13 cellular contexts compared by ENCODE assay signal in genomic region chr10:34249634-34250033, GRCh38.
DNase-seq lines count a peak whose midpoint lies in the region; ATAC-seq, FAIRE-seq and TF ChIP-seq lines count a peak whose summit lies in the region.
"Had no signal": no experiment of that assay in that cellular context is flagged by ENCODE, and none has a peak within 500 bp of the region (broad histone marks: within the 10 kb centered on the region; RNA-seq: fewer than 3 reads in every experiment).

No MANE protein-coding gene starts in this region.

- DNase-seq in SIG-M5 treated with dmso at 0.1 percent for 504 hours (lab: John Stamatoyannopoulos, UW; ENCODE audit: unreplicated experiment), result peak; percentile 22
- no peak for DNase-seq in SIG-M5 (lab: John Stamatoyannopoulos, UW)
- peak; percentile 17 for DNase-seq in HTR-8/SVneo (ENCODE audit: insufficient read length, low spot score)
- no peak for DNase-seq in GM12878 (ENCODE audit: low read depth, low spot score)
- no peak for DNase-seq in retinal pigment epithelial cell (ENCODE audit: low read depth)
- DNase-seq in colonic mucosa, result no peak
- no peak for DNase-seq in esophagus squamous epithelium (lab: John Stamatoyannopoulos, UW)
- DNase-seq in uterus, result no peak
- DNase-seq: activated CD8-positive, alpha-beta T cell treated with anti-CD3 and anti-CD28 coated beads for 36 hours; activated naive CD4-positive, alpha-beta T cell; NCI-H1417 treated with DMSO at 0.1 percent for 48 hours; stimulated activated CD4-positive, alpha-beta T cell treated with anti-CD3 and anti-CD28 coated beads, Interleukin-4, amount 100 ng/mL, for 24 hours; T-helper 2 cell had no signal

- CTCF ChIA-PET in GM12878 (lab: Yijun Ruan, JAX), result interaction anchor here (0.9 to 2.0 kb wide), 6 partner anchors 8 to 64 kb away, joined by 3 to 13 read pairs (median 4); no protein-coding TSS in a partner anchor

- no peaks in the 10 kb centered on the region for H3K4me1 ChIP-seq in GM12878 (ENCODE audit: control insufficient read depth, insufficient read depth, low read length)
- H3K4me1 ChIP-seq in colonic mucosa, result no peaks in the 10 kb centered on the region
- no peaks in the 10 kb centered on the region for H3K4me1 ChIP-seq in esophagus squamous epithelium
- H3K4me1 ChIP-seq in uterus, result no peaks in the 10 kb centered on the region

- TF ChIP-seq EP300 in GM12878 (IDR thresholded peaks at IDR 0.05; ENCODE audit: borderline replicate concordance in 1 of 2, control insufficient read depth in 1 of 2, low read depth in 2 of 2, low read length in 2 of 2), result no peak

- TF ChIP-seq POLR2A in GM12878 (IDR thresholded peaks at IDR 0.05; ENCODE audit: low read depth, low read length) (no peak), esophagus squamous epithelium (IDR thresholded peaks at IDR 0.05) (no peak), uterus (IDR thresholded peaks at IDR 0.05) (no peak)

- H3K9ac ChIP-seq in GM12878 (ENCODE audit: control insufficient read depth, insufficient read depth, low read length), result no peak overlapping the region
- H3K9ac ChIP-seq in colonic mucosa (ENCODE audit: low read depth in 2 of 2, low read length in 2 of 2), result no peak overlapping the region

- in situ Hi-C loops in GM12878 (cut with MboI), result no loop called here

- H3K9me3 ChIP-seq in GM12878 (replicated peaks; ENCODE audit: control insufficient read depth, insufficient read depth, low read length) (no peaks in the 10 kb centered on the region), colonic mucosa (no peaks in the 10 kb centered on the region), esophagus squamous epithelium (no peaks in the 10 kb centered on the region), uterus (no peaks in the 10 kb centered on the region)

- intact Hi-C loops in GM12878 (cut with micrococcal nuclease; ENCODE audit: unreplicated experiment), result no loop called here
- intact Hi-C loops in colonic mucosa (cut with DNase I), result no loop called here
- intact Hi-C loops in esophagus squamous epithelium (cut with DNase I), result no loop called here
- intact Hi-C loops in uterus (cut with DNase I; ENCODE audit: low total_unique reads), result no loop called here

- FAIRE-seq in HTR-8/SVneo (lab: Jason Lieb, UNC) (no peak), GM12878 (lab: Jason Lieb, UNC) (no peak)

- no peaks in the 10 kb centered on the region for H4K20me1 ChIP-seq in GM12878 (ENCODE audit: control insufficient read depth, insufficient read depth)

- no peak overlapping the region for H3K4me2 ChIP-seq in GM12878 (ENCODE audit: control insufficient read depth, insufficient read depth)

- SMC1A ChIA-PET in GM12878 (lab: Charles Lee; ENCODE audit: uncharacterized antibody, unreplicated experiment), result interaction anchor here (1.5 to 2.8 kb wide), 4 partner anchors 12 to 276 kb away, joined by 3 to 17 read pairs (median 6); no protein-coding TSS in a partner anchor

- H3K27me3 ChIP-seq in GM12878 (replicated peaks in 1 of 2; ENCODE audit: control insufficient read depth in 2 of 2, insufficient read depth in 2 of 2, low read length in 1 of 2), result no peaks in the 10 kb centered on the region
- H3K27me3 ChIP-seq in colonic mucosa, result no peaks in the 10 kb centered on the region
- H3K27me3 ChIP-seq in esophagus squamous epithelium, result no peaks in the 10 kb centered on the region
- H3K27me3 ChIP-seq in uterus, result no peaks in the 10 kb centered on the region

- RAD21 ChIA-PET in GM12878 (lab: Charles Lee; ENCODE audit: unreplicated experiment), result no interaction called here

- TF ChIP-seq CTCF in GM12878 (IDR thresholded peaks at IDR 0.05 in 2 of 3, conservative IDR thresholded peaks at IDR 0.05 in 1 of 3; ENCODE audit: control insufficient read depth in 2 of 3, extremely low read depth in 1 of 3, insufficient read depth in 1 of 3, low read depth in 3 of 3, low read length in 3 of 3), result peak in 2 of 3 experiments; percentile 7 to 18; a peak in 1 of 6 replicates
- peak; percentile 23 for TF ChIP-seq CTCF in retinal pigment epithelial cell (conservative IDR thresholded peaks at IDR 0.05; ENCODE audit: low read depth, low read length)
- no peak for TF ChIP-seq CTCF in colonic mucosa (IDR thresholded peaks at IDR 0.05)
- TF ChIP-seq CTCF in esophagus squamous epithelium (IDR thresholded peaks at IDR 0.05), result no peak
- TF ChIP-seq CTCF in uterus (IDR thresholded peaks at IDR 0.05), result no peak

- H3K4me3 ChIP-seq in GM12878 (no peak overlapping the region), retinal pigment epithelial cell (ENCODE audit: low read length) (no peak overlapping the region), colonic mucosa (no peak overlapping the region), esophagus squamous epithelium (no peak overlapping the region), uterus (no peak overlapping the region)

- no TSS peak for BruUV-seq in GM12878 (replicated peaks; lab: Mats Ljungman, UMichigan)

- no peaks in the 10 kb centered on the region for H3K79me2 ChIP-seq in GM12878 (ENCODE audit: control insufficient read depth, insufficient read depth, low read length)

- H3K36me3 ChIP-seq in GM12878 (ENCODE audit: control insufficient read depth in 2 of 2, insufficient read depth in 2 of 2, low read length in 1 of 2) (no peaks in the 10 kb centered on the region), colonic mucosa (no peaks in the 10 kb centered on the region), esophagus squamous epithelium (no peaks in the 10 kb centered on the region), uterus (no peaks in the 10 kb centered on the region)

- 60% methylated on average over 4 of the region's 4 CpGs for WGBS in GM12878 (ENCODE audit: insufficient coverage, insufficient replicate concordance, low lambda C conversion rate, missing lambda C conversion rate)
- WGBS in esophagus squamous epithelium, 2 donors, result 66 to 86% methylated on average over 4 of the region's 4 CpGs

- ATAC-seq in GM12878, result peak; percentile 76
- ATAC-seq: activated CD8-positive, alpha-beta T cell treated with anti-CD3 and anti-CD28 coated beads for 36 hours had no signal

- TF ChIP-seq RAD21 in GM12878 (IDR thresholded peaks at IDR 0.05; ENCODE audit: insufficient read depth, low read depth, low read length), result no peak

- POLR2A ChIA-PET in GM12878 (lab: Charles Lee), result no interaction called here

- no peak overlapping the region for H2AFZ ChIP-seq in GM12878 (ENCODE audit: control insufficient read depth, low read depth, low read length)

- H3K27ac ChIP-seq in GM12878 (ENCODE audit: control insufficient read depth, insufficient read depth) (no peak overlapping the region), colonic mucosa (no peak overlapping the region), esophagus squamous epithelium (no peak overlapping the region), uterus (no peak overlapping the region)

TF ChIP-seq in GM12878, 131 proteins besides CTCF, POLR2A, EP300 and RAD21:
- TF ChIP-seq NR2F1 (conservative IDR thresholded peaks at IDR 0.05), result no peak
- no peak for TF ChIP-seq ELK1 (IDR thresholded peaks at IDR 0.05; ENCODE audit: low read depth, low read length)
- TF ChIP-seq E2F4 (IDR thresholded peaks at IDR 0.05; ENCODE audit: low read depth, low read length), result no peak
- no peak for TF ChIP-seq RB1 (IDR thresholded peaks at IDR 0.05; ENCODE audit: borderline replicate concordance)
TF ChIP-seq in GM12878: peak in this region for 0.

Comparison
In these comparisons a context has a peak if more than half of its experiments do, and no peak if none do; other contexts are left out.
1. DNase-seq: peak in SIG-M5 treated with dmso at 0.1 percent for 504 hours (single experiment) and HTR-8/SVneo (single experiment); none in SIG-M5 (single experiment), GM12878 (single experiment), retinal pigment epithelial cell (single experiment), colonic mucosa (single experiment), esophagus squamous epithelium (single experiment) and uterus (0 of 2).
2. CTCF ChIP-seq: peak in GM12878 (2 of 3) and retinal pigment epithelial cell (single experiment); none in colonic mucosa (single experiment), esophagus squamous epithelium (0 of 6) and uterus (0 of 4).